Comparison of ENCODE assay signal across 1 cellular context in genomic region chr6:26033942-26034354, GRCh38.
TF ChIP-seq lines count a peak whose summit lies in the region.

No MANE protein-coding gene starts in this region.

TF ChIP-seq in GM12878, 131 proteins besides CTCF, POLR2A, EP300 and RAD21 (continued from another document):
- TF ChIP-seq ZBTB33 (IDR thresholded peaks at IDR 0.05) (no peak), NR2F1 (conservative IDR thresholded peaks at IDR 0.05) (no peak), KDM1A (IDR thresholded peaks at IDR 0.05; ENCODE audit: borderline replicate concordance) (no peak), BHLHE40 (IDR thresholded peaks at IDR 0.05; ENCODE audit: borderline replicate concordance in 1 of 2, low read depth in 2 of 2, low read length in 1 of 2) (0 out of 4 replicates have a peak, but pooled peaks of 1 of the 2 experiments have one; percentile 19), GATAD2B (conservative IDR thresholded peaks at IDR 0.05; ENCODE audit: low read depth) (no peak), HCFC1 (IDR thresholded peaks at IDR 0.05; ENCODE audit: low read length) (no peak), SP1 (IDR thresholded peaks at IDR 0.05; ENCODE audit: low read depth, low read length) (no peak), PAX8 (IDR thresholded peaks at IDR 0.05) (no peak), NFYA (IDR thresholded peaks at IDR 0.05; ENCODE audit: borderline replicate concordance, low read depth, low read length) (no peak), ZZZ3 (IDR thresholded peaks at IDR 0.05; ENCODE audit: control insufficient read depth, insufficient read length, low read depth) (no peak), TAF1 (IDR thresholded peaks at IDR 0.05; ENCODE audit: borderline replicate concordance, low read depth, low read length) (no peak), SRF (IDR thresholded peaks at IDR 0.05; ENCODE audit: low read depth in 2 of 2, low read length in 2 of 2) (no peak), CREB1 (IDR thresholded peaks at IDR 0.05; ENCODE audit: low read depth) (no peak), BRCA1 (IDR thresholded peaks at IDR 0.05; ENCODE audit: low read depth, low read length) (no peak), TCF3 (IDR thresholded peaks at IDR 0.05; ENCODE audit: borderline replicate concordance, insufficient read depth, low read depth, low read length) (no peak), ZNF622 (IDR thresholded peaks at IDR 0.05) (no peak)
